1 cellular context compared by ENCODE assay signal in genomic region chr10:62460393-62460792, GRCh38.
TF ChIP-seq lines count a peak whose summit lies in the region.

No MANE protein-coding gene starts in this region.

TF ChIP-seq in GM23338, 12 proteins besides CTCF, POLR2A, EP300 and RAD21 (continued from another document):
- TF ChIP-seq ZNF462 (CRISPR knock-in tag; IDR thresholded peaks at IDR 0.05) (no peak), JUNB (IDR thresholded peaks at IDR 0.05; ENCODE audit: unreplicated experiment) (no peak), EZH2 (IDR thresholded peaks at IDR 0.05; ENCODE audit: low read depth, unreplicated experiment) (no peak), ZNF331 (CRISPR knock-in tag; IDR thresholded peaks at IDR 0.05; ENCODE audit: low read depth) (no peak)
